ENCODE assay signal across 15 cellular contexts in genomic region chr10:63286754-63287264, GRCh38.
DNase-seq lines count a peak whose midpoint lies in the region; ATAC-seq and TF ChIP-seq lines count a peak whose summit lies in the region.
"Had no signal": no experiment of that assay in that cellular context is flagged by ENCODE, and none has a peak within 500 bp of the region (broad histone marks: within the 10 kb centered on the region; RNA-seq: fewer than 3 reads in every experiment).

No MANE protein-coding gene starts in this region.

- no CpG with 5 or more reads among the region's 4 CpGs for WGBS in trophoblast cell (ENCODE audit: extremely low coverage, insufficient coverage, insufficient read length)
- WGBS in smooth muscle cell (ENCODE audit: low lambda C conversion rate): 96% methylated on average over 4 of the region's 4 CpGs

- intact Hi-C loops in CD4-positive, alpha-beta memory T cell (cut with micrococcal nuclease): no loop called here

- H3K18ac ChIP-seq in trophoblast cell (ENCODE audit: low read length): no peak overlapping the region

- no peaks in the 10 kb centered on the region for H3K36me3 Mint-ChIP-seq in CD4-positive, alpha-beta memory T cell
- H3K36me3 Mint-ChIP-seq: immature natural killer cell had no signal

- no peak overlapping the region for H2AK5ac ChIP-seq in trophoblast cell (ENCODE audit: low read length)

- H3K36me3 ChIP-seq in trophoblast cell (ENCODE audit: control insufficient read depth in 1 of 2, insufficient read depth in 2 of 2, low read length in 2 of 2): peaks cover 0 to 2% of the 10 kb centered on the region in 2 experiments
- no peaks in the 10 kb centered on the region for H3K36me3 ChIP-seq in smooth muscle cell (ENCODE audit: low read depth)
- no peaks in the 10 kb centered on the region for H3K36me3 ChIP-seq in CD4-positive, alpha-beta memory T cell (ENCODE audit: insufficient read depth, low read length)
- H3K36me3 ChIP-seq: adrenal gland, tibial artery had no signal

- H2BK12ac ChIP-seq in trophoblast cell (ENCODE audit: low read length): no peak overlapping the region

- H3K14ac ChIP-seq in trophoblast cell (ENCODE audit: low read length): no peak overlapping the region

- H3K4me1 ChIP-seq in trophoblast cell (ENCODE audit: control insufficient read depth in 1 of 2, insufficient read depth in 2 of 2, low read length in 2 of 2) (no peaks in the 10 kb centered on the region), smooth muscle cell (ENCODE audit: low read depth) (no peaks in the 10 kb centered on the region)
- no peaks in the 10 kb centered on the region for H3K4me1 ChIP-seq in CD4-positive, alpha-beta memory T cell (ENCODE audit: insufficient read depth, low read length)

- H3K23ac ChIP-seq in trophoblast cell (ENCODE audit: low read length): no peak overlapping the region

- no peak overlapping the region for H3K4me3 Mint-ChIP-seq in CD4-positive, alpha-beta memory T cell
- H3K4me3 Mint-ChIP-seq: activated CD4-positive, alpha-beta memory T cell treated with anti-CD3 and anti-CD28 coated beads, Interleukin-2, amount 10 ng/mL, durations not matched to agents 7 days and 5 days; immature natural killer cell had no signal

- H3K27ac ChIP-seq in trophoblast cell (ENCODE audit: low read depth, low read length): no peak overlapping the region
- no peak overlapping the region for H3K27ac ChIP-seq in smooth muscle cell (ENCODE audit: low read depth)
- H3K27ac ChIP-seq in CD4-positive, alpha-beta memory T cell (ENCODE audit: low read depth, low read length): no peak overlapping the region
- H3K27ac ChIP-seq: 22Rv1, adrenal gland, tibial artery had no signal

- H3K4ac ChIP-seq in trophoblast cell (ENCODE audit: low read depth, low read length): no peak overlapping the region

- POLR2A ChIA-PET in CD4-positive, alpha-beta memory T cell (lab: Charles Lee; ENCODE audit: partially characterized antibody): interaction anchor here (1.0 kb wide), 1 partner anchor 74 kb away, joined by 3 read pairs; no protein-coding TSS in a partner anchor

- no peak overlapping the region for H2AFZ ChIP-seq in trophoblast cell (ENCODE audit: insufficient read depth, low read length, poor library complexity)
- H2AFZ ChIP-seq in smooth muscle cell (ENCODE audit: low read depth): no peak overlapping the region

- TF ChIP-seq CTCF in smooth muscle cell (IDR thresholded peaks at IDR 0.05; ENCODE audit: borderline replicate concordance, insufficient read depth, poor library complexity, severe bottlenecking): no peak

- H4K8ac ChIP-seq in trophoblast cell (ENCODE audit: low read depth, low read length): no peak overlapping the region

- no peak overlapping the region for H4K91ac ChIP-seq in trophoblast cell (ENCODE audit: low read depth, low read length)

- H3K4me1 Mint-ChIP-seq in CD4-positive, alpha-beta memory T cell: peaks cover 4 to 9% (median 6%) of the 10 kb centered on the region in 4 donors
- H3K4me1 Mint-ChIP-seq: immature natural killer cell had no signal

- H4K20me1 ChIP-seq in smooth muscle cell (ENCODE audit: low read depth): peaks cover 10% of the 10 kb centered on the region

- H3K27me3 ChIP-seq in trophoblast cell (ENCODE audit: insufficient read depth, low read length): no peaks in the 10 kb centered on the region
- H3K27me3 ChIP-seq in smooth muscle cell (ENCODE audit: low read depth): no peaks in the 10 kb centered on the region
- H3K27me3 ChIP-seq in CD4-positive, alpha-beta memory T cell (ENCODE audit: insufficient read depth, low read length): no peaks in the 10 kb centered on the region
- H3K27me3 ChIP-seq: adrenal gland, tibial artery had no signal

- H3K9ac ChIP-seq in trophoblast cell (ENCODE audit: low read length) (no peak overlapping the region), smooth muscle cell (ENCODE audit: low read depth) (no peak overlapping the region)

- no peak for TF ChIP-seq POLR2A in erythroblast (IDR thresholded peaks at IDR 0.05; ENCODE audit: low read length)

- no peak overlapping the region for H2BK5ac ChIP-seq in trophoblast cell (ENCODE audit: low read depth, low read length, poor library complexity)

- H3F3A ChIP-seq in smooth muscle cell (ENCODE audit: low read depth): no peaks in the 10 kb centered on the region

- H3K4me3 ChIP-seq in trophoblast cell (ENCODE audit: low read depth, low read length): no peak overlapping the region
- H3K4me3 ChIP-seq in smooth muscle cell: no peak overlapping the region
- no peak overlapping the region for H3K4me3 ChIP-seq in CD4-positive, alpha-beta memory T cell (ENCODE audit: low read length in 2 of 2)
- H3K4me3 ChIP-seq: adrenal gland, tibial artery had no signal

- H3K79me2 ChIP-seq in trophoblast cell (ENCODE audit: control insufficient read depth, insufficient read depth, low read length, poor library complexity) (no peaks in the 10 kb centered on the region), smooth muscle cell (ENCODE audit: low read depth) (peaks cover 85% of the 10 kb centered on the region)

- H3K27ac Mint-ChIP-seq in CD4-positive, alpha-beta memory T cell: no peak overlapping the region
- H3K27ac Mint-ChIP-seq: activated CD4-positive, alpha-beta memory T cell treated with anti-CD3 and anti-CD28 coated beads, Interleukin-2, amount 10 ng/mL, durations not matched to agents 7 days and 5 days; immature natural killer cell had no signal

- DNase-seq in DMS53 (lab: John Stamatoyannopoulos, UW): peak; percentile 56
- DNase-seq in DMS53 treated with DMSO at 0.1 percent for 48 hours (lab: John Stamatoyannopoulos, UW; ENCODE audit: unreplicated experiment): no peak
- peak; percentile 93 to 100 for DNase-seq in trophoblast cell
- DNase-seq in smooth muscle cell (lab: John Stamatoyannopoulos, UW; ENCODE audit: unreplicated experiment): no peak
- no peak for DNase-seq in CD4-positive, alpha-beta memory T cell
- no peak for DNase-seq in erythroblast (lab: John Stamatoyannopoulos, UW)
- DNase-seq: activated CD4-positive, alpha-beta memory T cell treated with anti-CD3 and anti-CD28 coated beads, Interleukin-2, amount 10 ng/mL, durations not matched to agents 7 days and 5 days; adrenal gland; immature natural killer cell; NCI-H2081; SIG-M5; tibial artery had no signal

- H3K27me3 Mint-ChIP-seq in CD4-positive, alpha-beta memory T cell: no peaks in the 10 kb centered on the region
- H3K27me3 Mint-ChIP-seq: activated CD4-positive, alpha-beta memory T cell treated with anti-CD3 and anti-CD28 coated beads, Interleukin-2, amount 10 ng/mL, durations not matched to agents 7 days and 5 days had no signal

- CTCF ChIA-PET in CD4-positive, alpha-beta memory T cell (lab: Charles Lee; ENCODE audit: partially characterized antibody): interaction anchor here (2.0 kb wide), 1 partner anchor 342 kb away, joined by 5 read pairs; no protein-coding TSS in a partner anchor

- no peaks in the 10 kb centered on the region for H3K9me3 Mint-ChIP-seq in CD4-positive, alpha-beta memory T cell
- H3K9me3 Mint-ChIP-seq: activated CD4-positive, alpha-beta memory T cell treated with anti-CD3 and anti-CD28 coated beads, Interleukin-2, amount 10 ng/mL, durations not matched to agents 7 days and 5 days; immature natural killer cell had no signal

- H2BK120ac ChIP-seq in trophoblast cell (ENCODE audit: insufficient read depth, low read length, poor library complexity): no peak overlapping the region

- H3K9me3 ChIP-seq in trophoblast cell (ENCODE audit: insufficient read depth, low read depth, low read length) (no peaks in the 10 kb centered on the region), smooth muscle cell (replicated peaks; ENCODE audit: low read depth) (no peaks in the 10 kb centered on the region)
- no peaks in the 10 kb centered on the region for H3K9me3 ChIP-seq in CD4-positive, alpha-beta memory T cell (ENCODE audit: control insufficient read depth in 1 of 2, low read length in 2 of 2)
- H3K9me3 ChIP-seq: adrenal gland, tibial artery had no signal

- ATAC-seq in HG02610 (IDR thresholded peaks at IDR 0.05; ENCODE audit: unreplicated experiment): peak; percentile 71
- peak; percentile 70 for ATAC-seq in HG03442 (IDR thresholded peaks at IDR 0.05; ENCODE audit: unreplicated experiment)

- no peak overlapping the region for H4K12ac ChIP-seq in trophoblast cell (ENCODE audit: low read depth, low read length)

- H3K4me2 ChIP-seq in trophoblast cell (ENCODE audit: low read length) (no peak overlapping the region), smooth muscle cell (no peak overlapping the region)

- H3K79me1 ChIP-seq in trophoblast cell (ENCODE audit: low read length): no peaks in the 10 kb centered on the region

Comparison
In these comparisons a context has a peak if more than half of its experiments do, and no peak if none do; other contexts are left out.
1. DNase-seq: peak in DMS53 (single experiment) and trophoblast cell (2 of 2); none in DMS53 treated with DMSO at 0.1 percent for 48 hours (single experiment), smooth muscle cell (single experiment), CD4-positive, alpha-beta memory T cell (0 of 5) and erythroblast (0 of 2).